Comparison of ENCODE assay signal across 18 cellular contexts in the genomic region with DNA sequence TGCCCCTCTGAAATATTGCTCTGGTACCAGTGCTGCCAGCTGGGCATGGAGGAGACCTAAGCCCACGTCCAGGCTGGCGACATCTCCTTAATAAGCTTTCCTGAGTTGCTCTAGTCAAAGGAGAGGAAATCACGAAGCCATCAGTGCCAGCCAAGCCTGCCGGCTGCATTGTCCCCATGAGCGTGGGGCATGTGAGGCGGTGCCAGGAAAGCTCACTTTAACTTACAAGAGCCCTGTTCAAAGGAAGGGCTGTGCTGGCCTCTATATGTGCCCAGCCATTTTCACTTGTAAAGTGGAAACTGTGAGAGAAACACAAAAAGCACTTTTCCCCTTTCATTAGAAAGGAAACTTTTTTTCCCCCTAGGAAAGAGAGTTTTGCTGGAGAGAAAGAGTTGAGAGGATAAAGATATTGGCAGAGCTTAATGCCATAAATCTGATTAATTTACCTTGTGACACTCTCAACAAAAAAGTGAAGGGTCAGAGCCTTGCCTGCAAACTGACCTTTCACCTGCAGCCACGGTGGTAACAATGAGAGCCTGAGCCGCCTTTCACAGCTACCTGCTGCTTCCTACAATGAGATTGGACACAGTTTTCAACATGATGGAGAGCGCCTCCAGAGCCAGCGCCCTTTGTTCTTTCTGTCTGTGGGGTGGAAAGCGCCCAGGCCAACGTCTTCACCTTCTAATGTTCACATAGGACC.
DNase-seq lines count a peak whose midpoint lies in the region; ATAC-seq, FAIRE-seq and TF ChIP-seq lines count a peak whose summit lies in the region.
"Had no signal": no experiment of that assay in that cellular context is flagged by ENCODE, and none has a peak within 500 bp of the region (broad histone marks: within the 10 kb centered on the region; RNA-seq: fewer than 3 reads in every experiment).

No MANE protein-coding gene starts in this region.

- H4K8ac ChIP-seq in H1 (ENCODE audit: extremely low read depth, insufficient read depth, low read length): no peak overlapping the region

- no peaks in the 10 kb centered on the region for H3K23me2 ChIP-seq in H1 (ENCODE audit: low read depth, low read length)

- FAIRE-seq in H1 (lab: Jason Lieb, UNC) (no peak), small intestine (lab: Jason Lieb, UNC) (no peak)
- FAIRE-seq: D721Med, GM12891 had no signal

- no peak overlapping the region for H3K4ac ChIP-seq in H1 (replicated peaks; ENCODE audit: insufficient read length, low read depth, low read length)

- no peak overlapping the region for H3K14ac ChIP-seq in H1 (ENCODE audit: insufficient read length)

- DNase-seq in NCI-H2196 (lab: John Stamatoyannopoulos, UW; ENCODE audit: unreplicated experiment) (peak; percentile 58), NCI-H2196 treated with DMSO at 0.1 percent for 48 hours (lab: John Stamatoyannopoulos, UW; ENCODE audit: unreplicated experiment) (no peak), NCI-H2107 treated with DMSO at 0.1 percent for 48 hours (lab: John Stamatoyannopoulos, UW; ENCODE audit: unreplicated experiment) (peak; percentile 31), H1 (ENCODE audit: low read depth in 1 of 2, low spot score in 2 of 2) (no peak), small intestine (peak; percentile 25), germinal center (ENCODE audit: low spot score) (no peak)
- DNase-seq: activated CD4-positive, alpha-beta T cell treated with anti-CD3 and anti-CD28 coated beads, Interleukin-2, amount 50 U/mL, for 1 hour; activated CD8-positive, alpha-beta memory T cell treated with anti-CD3 and anti-CD28 coated beads, Interleukin-2, amount 50 U/mL, for 48 hours; amniotic stem cell; effector memory CD8-positive, alpha-beta T cell; naive thymus-derived CD4-positive, alpha-beta T cell; NCI-H1694; NCI-H524 treated with DMSO at 0.1 percent for 48 hours had no signal

- TF ChIP-seq POLR2A in H1 (IDR thresholded peaks at IDR 0.05; ENCODE audit: control extremely low read depth in 1 of 2, low read depth in 2 of 2, low read length in 2 of 2): no peak

- no peak overlapping the region for H2AK5ac ChIP-seq in H1 (ENCODE audit: low read depth, low read length)

- no peak overlapping the region; the same call in 1 of the 2 replicates for H3K18ac ChIP-seq in H1 (ENCODE audit: extremely low read depth, low read length)

- H3K27ac ChIP-seq in H1 (ENCODE audit: low read depth, low read length) (no peak overlapping the region), small intestine (ENCODE audit: low read depth in 1 of 2, low read length in 1 of 2) (no peak overlapping the region)
- H3K27ac ChIP-seq: BLaER1 had no signal

- no peaks in the 10 kb centered on the region for H3K79me1 ChIP-seq in H1 (ENCODE audit: low read depth, low read length)

- no peak overlapping the region for H3K56ac ChIP-seq in H1 (replicated peaks; ENCODE audit: insufficient read length, low read depth, low read length)

- TF ChIP-seq RAD21 in H1 (IDR thresholded peaks at IDR 0.05 in 1 of 2, conservative IDR thresholded peaks at IDR 0.05 in 1 of 2; ENCODE audit: low read depth in 2 of 2, low read length in 2 of 2): no peak

- H3K9me3 ChIP-seq in H1 (ENCODE audit: insufficient read depth in 2 of 2, low read depth in 1 of 2, low read length in 1 of 2) (peaks cover 1 to 5% of the 10 kb centered on the region in 2 experiments; a peak in 1 of 4 replicates), small intestine (ENCODE audit: control insufficient read depth, low read depth) (no peaks in the 10 kb centered on the region)

- peak overlapping the region; percentile 6; the same call in 1 of the 2 replicates for H2BK20ac ChIP-seq in H1 (ENCODE audit: low read length)

- H2BK15ac ChIP-seq in H1 (ENCODE audit: low read length): no peak overlapping the region

- H4K91ac ChIP-seq in H1 (replicated peaks; ENCODE audit: insufficient read length, low read length): no peak overlapping the region

- no peak overlapping the region for H2BK5ac ChIP-seq in H1 (ENCODE audit: low read depth, low read length)

- H2BK120ac ChIP-seq in H1 (replicated peaks; ENCODE audit: low read depth, low read length): no peak overlapping the region

- H3K9ac ChIP-seq in H1 (replicated peaks in 1 of 4; ENCODE audit: extremely low read depth in 1 of 4, low read depth in 3 of 4, low read length in 3 of 4): no peak overlapping the region
- H3K9ac ChIP-seq: BLaER1 had no signal

- 0 out of 2 replicates have a peak overlapping the region, but pooled peaks have one; percentile 22 for H2BK12ac ChIP-seq in H1 (ENCODE audit: low read depth, low read length)

- H3K36me3 ChIP-seq in H1 (ENCODE audit: control insufficient read depth in 2 of 4, insufficient read depth in 4 of 4, low read length in 3 of 4): no peaks in the 10 kb centered on the region
- no peaks in the 10 kb centered on the region for H3K36me3 ChIP-seq in small intestine (ENCODE audit: control insufficient read depth in 2 of 2, insufficient read depth in 2 of 2, low read length in 2 of 2)
- H3K36me3 ChIP-seq: BLaER1 had no signal

- no peaks in the 10 kb centered on the region for H3K79me2 ChIP-seq in H1 (ENCODE audit: control insufficient read depth in 1 of 2, insufficient read depth in 2 of 2, low read length in 2 of 2)

- ATAC-seq in GM21515 (IDR thresholded peaks at IDR 0.05; ENCODE audit: unreplicated experiment) (no peak), GM19455 (IDR thresholded peaks at IDR 0.05; ENCODE audit: unreplicated experiment) (no peak)
- ATAC-seq: effector memory CD8-positive, alpha-beta T cell; naive thymus-derived CD4-positive, alpha-beta T cell had no signal

- WGBS in H1 (ENCODE audit: extremely low coverage in 1 of 2, insufficient coverage in 1 of 2, insufficient read length in 1 of 2, insufficient replicate concordance in 2 of 2, low coverage in 1 of 2, low lambda C conversion rate in 2 of 2, missing lambda C conversion rate in 1 of 2), 2 experiments: 68% methylated on average over 12 of the region's 12 CpGs; no CpG with 5 or more reads in 1 of the 2 experiments
- WGBS in small intestine, 3 donors: 40 to 73% (median 59%) methylated on average over 12 of the region's 12 CpGs

- H2AFZ ChIP-seq in H1 (ENCODE audit: low read length): no peak overlapping the region

- H3K27me3 ChIP-seq in H1 (replicated peaks in 1 of 4; ENCODE audit: control insufficient read depth in 3 of 4, extremely low read depth in 1 of 4, insufficient read depth in 3 of 4, low read length in 3 of 4) (peaks cover 0 to 3% (median 0%) of the 10 kb centered on the region in 4 experiments; a peak in 1 of 7 replicates), small intestine (ENCODE audit: control insufficient read depth in 2 of 2, insufficient read depth in 2 of 2, low read length in 2 of 2) (no peaks in the 10 kb centered on the region)
- H3K27me3 ChIP-seq: BLaER1 had no signal

- peaks cover 0 to 17% (median 7%) of the 10 kb centered on the region in 4 experiments; a peak in 6 of 7 replicates for H3K4me1 ChIP-seq in H1 (replicated peaks in 1 of 4; ENCODE audit: control insufficient read depth in 3 of 4, insufficient read depth in 4 of 4, low read length in 3 of 4)
- H3K4me1 ChIP-seq in small intestine (ENCODE audit: control insufficient read depth in 2 of 2, insufficient read depth in 1 of 2, low read depth in 1 of 2, low read length in 1 of 2): peaks cover 0 to 3% of the 10 kb centered on the region in 2 donors

- H4K5ac ChIP-seq in H1 (ENCODE audit: insufficient read length, low read depth, low read length): no peak overlapping the region

- CTCF ChIA-PET in H1 (lab: Charles Lee; ENCODE audit: partially characterized antibody): interaction anchor here (0.7 to 2.6 kb wide), 8 partner anchors 10 to 202 kb away, joined by 3 to 8 read pairs (median 3); no protein-coding TSS in a partner anchor

- H3K4me3 ChIP-seq in H1 (ENCODE audit: extremely low read depth in 1 of 4, insufficient read depth in 2 of 4, low read depth in 3 of 4, low read length in 4 of 4) (no peak overlapping the region), small intestine (ENCODE audit: low read depth in 1 of 2, low read length in 2 of 2) (no peak overlapping the region)
- H3K4me3 ChIP-seq: BLaER1 had no signal

- no peaks in the 10 kb centered on the region for H4K20me1 ChIP-seq in H1 (replicated peaks in 1 of 2; ENCODE audit: control insufficient read depth in 1 of 2, insufficient read depth in 2 of 2, low read length in 2 of 2)
- H4K20me1 ChIP-seq: BLaER1 had no signal

- no peak overlapping the region for H3K23ac ChIP-seq in H1 (ENCODE audit: insufficient read length)

- no peak for TF ChIP-seq CTCF in H1 (IDR thresholded peaks at IDR 0.05; ENCODE audit: control extremely low read depth in 1 of 3, insufficient read depth in 1 of 3, low read depth in 1 of 3, low read length in 3 of 3)

- TF ChIP-seq EP300 in H1 (IDR thresholded peaks at IDR 0.05; ENCODE audit: borderline replicate concordance in 1 of 2, low read depth in 2 of 2, low read length in 2 of 2): no peak

- POLR2A ChIA-PET in H1 (lab: Charles Lee; ENCODE audit: partially characterized antibody): interaction anchor here (1.1 kb wide), 1 partner anchor 12 kb away, joined by 3 read pairs; no protein-coding TSS in a partner anchor

- H3K4me2 ChIP-seq in H1 (ENCODE audit: insufficient read depth in 1 of 2, low read depth in 2 of 2, low read length in 2 of 2): peak overlapping the region in 1 of 2 experiments; percentile 40; a peak in 1 of 4 replicates

TF ChIP-seq in H1, 55 proteins besides CTCF, POLR2A, EP300 and RAD21:
- TF ChIP-seq PHF8 (conservative IDR thresholded peaks at IDR 0.05; ENCODE audit: low read depth, low read length) (no peak), FOSL1 (IDR thresholded peaks at IDR 0.05; ENCODE audit: insufficient read depth, low read depth, low read length) (no peak), RNF2 (IDR thresholded peaks at IDR 0.05; ENCODE audit: borderline replicate concordance, low read depth, low read length, missing control alignments, poor library complexity, severe bottlenecking) (no peak), KDM5A (IDR thresholded peaks at IDR 0.05; ENCODE audit: low read length) (no peak), GTF2F1 (IDR thresholded peaks at IDR 0.05; ENCODE audit: borderline replicate concordance, low read depth, low read length) (no peak)
- TF ChIP-seq, protein P1, sequence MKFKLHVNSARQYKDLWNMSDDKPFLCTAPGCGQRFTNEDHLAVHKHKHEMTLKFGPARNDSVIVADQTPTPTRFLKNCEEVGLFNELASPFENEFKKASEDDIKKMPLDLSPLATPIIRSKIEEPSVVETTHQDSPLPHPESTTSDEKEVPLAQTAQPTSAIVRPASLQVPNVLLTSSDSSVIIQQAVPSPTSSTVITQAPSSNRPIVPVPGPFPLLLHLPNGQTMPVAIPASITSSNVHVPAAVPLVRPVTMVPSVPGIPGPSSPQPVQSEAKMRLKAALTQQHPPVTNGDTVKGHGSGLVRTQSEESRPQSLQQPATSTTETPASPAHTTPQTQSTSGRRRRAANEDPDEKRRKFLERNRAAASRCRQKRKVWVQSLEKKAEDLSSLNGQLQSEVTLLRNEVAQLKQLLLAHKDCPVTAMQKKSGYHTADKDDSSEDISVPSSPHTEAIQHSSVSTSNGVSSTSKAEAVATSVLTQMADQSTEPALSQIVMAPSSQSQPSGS (IDR thresholded peaks at IDR 0.05; ENCODE audit: low read length): no peak

Comparison
In these comparisons a context has a peak if more than half of its experiments do, and no peak if none do; other contexts are left out.
1. DNase-seq: peak in NCI-H2196 (single experiment), NCI-H2107 treated with DMSO at 0.1 percent for 48 hours (single experiment) and small intestine (single experiment); none in NCI-H2196 treated with DMSO at 0.1 percent for 48 hours (single experiment), H1 (0 of 2) and germinal center (single experiment).